9 cellular contexts compared by ENCODE assay signal in genomic region chr16:81697321-81697885, GRCh38.
DNase-seq lines count a peak whose midpoint lies in the region; ATAC-seq and TF ChIP-seq lines count a peak whose summit lies in the region.
"Had no signal": no experiment of that assay in that cellular context is flagged by ENCODE, and none has a peak within 500 bp of the region (broad histone marks: within the 10 kb centered on the region; RNA-seq: fewer than 3 reads in every experiment).

No MANE protein-coding gene starts in this region.

- CTCF ChIA-PET in activated CD8-positive, alpha-beta T cell treated with anti-CD3 and anti-CD28 coated beads for 36 hours (lab: Charles Lee): interaction anchor here (0.6 to 2.3 kb wide), 25 partner anchors 8 to 333 kb away, joined by 3 to 37 read pairs (median 4); no protein-coding TSS in a partner anchor

- peaks cover 15% of the 10 kb centered on the region for H3F3A ChIP-seq in neural progenitor cell (ENCODE audit: low read depth)

- H3K27ac ChIP-seq in neural progenitor cell: no peak overlapping the region

- H2AFZ ChIP-seq in neural progenitor cell (replicated peaks): no peak overlapping the region

- TF ChIP-seq CTCF in activated CD8-positive, alpha-beta T cell treated with anti-CD3 and anti-CD28 coated beads for 36 hours (IDR thresholded peaks at IDR 0.05): peak; percentile 56
- TF ChIP-seq CTCF in neural progenitor cell (IDR thresholded peaks at IDR 0.05): peak; percentile 67

- no peaks in the 10 kb centered on the region for H3K9me3 ChIP-seq in neural progenitor cell (ENCODE audit: low read depth)
- H3K9me3 ChIP-seq: BLaER1 treated with 17β-estradiol and CSF1 and Interleukin-3, amounts not matched to agents 10 nM and 100 nM had no signal

- no peak overlapping the region for H3K4me3 Mint-ChIP-seq in activated CD8-positive, alpha-beta T cell treated with anti-CD3 and anti-CD28 coated beads for 36 hours
- no peak overlapping the region for H3K4me3 Mint-ChIP-seq in neural progenitor cell

- no peaks in the 10 kb centered on the region for H3K27me3 Mint-ChIP-seq in activated CD8-positive, alpha-beta T cell treated with anti-CD3 and anti-CD28 coated beads for 36 hours
- H3K27me3 Mint-ChIP-seq in neural progenitor cell (ENCODE audit: insufficient read depth, low read depth): peaks cover 2% of the 10 kb centered on the region

- no peaks in the 10 kb centered on the region for H3K79me2 ChIP-seq in neural progenitor cell (ENCODE audit: low read depth)

- H3K4me3 ChIP-seq in neural progenitor cell: no peak overlapping the region
- H3K4me3 ChIP-seq: BLaER1 treated with 17β-estradiol and CSF1 and Interleukin-3, amounts not matched to agents 10 nM and 100 nM had no signal

- H3K9ac ChIP-seq in neural progenitor cell: no peak overlapping the region

- H3K36me3 Mint-ChIP-seq in activated CD8-positive, alpha-beta T cell treated with anti-CD3 and anti-CD28 coated beads for 36 hours (ENCODE audit: low read depth): peaks cover 10% of the 10 kb centered on the region
- H3K36me3 Mint-ChIP-seq in neural progenitor cell: peaks cover 46% of the 10 kb centered on the region

- H3K4me1 ChIP-seq in neural progenitor cell: peaks cover 23% of the 10 kb centered on the region

- intact Hi-C loops in activated CD8-positive, alpha-beta T cell treated with anti-CD3 and anti-CD28 coated beads for 36 hours (cut with micrococcal nuclease): no loop called here

- no peaks in the 10 kb centered on the region for H3K9me3 Mint-ChIP-seq in activated CD8-positive, alpha-beta T cell treated with anti-CD3 and anti-CD28 coated beads for 36 hours
- no peaks in the 10 kb centered on the region for H3K9me3 Mint-ChIP-seq in neural progenitor cell

- H3K4me2 ChIP-seq in neural progenitor cell: no peak overlapping the region

- DNase-seq in NCI-H146 (lab: John Stamatoyannopoulos, UW): peak; percentile 43
- DNase-seq in NCI-H146 treated with DMSO at 0.1 percent for 48 hours (lab: John Stamatoyannopoulos, UW; ENCODE audit: unreplicated experiment): no peak
- peak; percentile 29 for DNase-seq in LHCN-M2 (ENCODE audit: low read depth)
- DNase-seq in activated CD8-positive, alpha-beta T cell treated with anti-CD3 and anti-CD28 coated beads for 36 hours: peak; percentile 64
- DNase-seq in neural progenitor cell (ENCODE audit: low spot score): peak; percentile 65
- DNase-seq in COR-L47 (lab: John Stamatoyannopoulos, UW): no peak
- DNase-seq in NCI-H446 (lab: John Stamatoyannopoulos, UW): no peak

- no peaks in the 10 kb centered on the region for H3K36me3 ChIP-seq in neural progenitor cell

- H3K27ac Mint-ChIP-seq in activated CD8-positive, alpha-beta T cell treated with anti-CD3 and anti-CD28 coated beads for 36 hours: no peak overlapping the region
- peak overlapping the region; percentile 83 for H3K27ac Mint-ChIP-seq in neural progenitor cell

- ATAC-seq in activated CD8-positive, alpha-beta T cell treated with anti-CD3 and anti-CD28 coated beads for 36 hours: peak; percentile 74
- ATAC-seq in esophagus mucosa: peak; percentile 53

- no peaks in the 10 kb centered on the region for H3K27me3 ChIP-seq in neural progenitor cell
- H3K27me3 ChIP-seq: BLaER1 treated with 17β-estradiol and CSF1 and Interleukin-3, amounts not matched to agents 10 nM and 100 nM had no signal

- H3K4me1 Mint-ChIP-seq in activated CD8-positive, alpha-beta T cell treated with anti-CD3 and anti-CD28 coated beads for 36 hours (ENCODE audit: low read depth): no peaks in the 10 kb centered on the region
- H3K4me1 Mint-ChIP-seq in neural progenitor cell: peaks cover 61% of the 10 kb centered on the region

- no peaks in the 10 kb centered on the region for H4K20me1 ChIP-seq in neural progenitor cell (ENCODE audit: low read depth)

- POLR2A ChIA-PET in activated CD8-positive, alpha-beta T cell treated with anti-CD3 and anti-CD28 coated beads for 36 hours (lab: Charles Lee): no interaction called here

Comparison
In these comparisons a context has a peak if more than half of its experiments do, and no peak if none do; other contexts are left out.
1. DNase-seq: peak in NCI-H146 (single experiment), LHCN-M2 (single experiment), activated CD8-positive, alpha-beta T cell treated with anti-CD3 and anti-CD28 coated beads for 36 hours (single experiment) and neural progenitor cell (single experiment); none in NCI-H146 treated with DMSO at 0.1 percent for 48 hours (single experiment), COR-L47 (single experiment) and NCI-H446 (0 of 2).